13 cellular contexts compared by ENCODE assay signal in the genomic region with DNA sequence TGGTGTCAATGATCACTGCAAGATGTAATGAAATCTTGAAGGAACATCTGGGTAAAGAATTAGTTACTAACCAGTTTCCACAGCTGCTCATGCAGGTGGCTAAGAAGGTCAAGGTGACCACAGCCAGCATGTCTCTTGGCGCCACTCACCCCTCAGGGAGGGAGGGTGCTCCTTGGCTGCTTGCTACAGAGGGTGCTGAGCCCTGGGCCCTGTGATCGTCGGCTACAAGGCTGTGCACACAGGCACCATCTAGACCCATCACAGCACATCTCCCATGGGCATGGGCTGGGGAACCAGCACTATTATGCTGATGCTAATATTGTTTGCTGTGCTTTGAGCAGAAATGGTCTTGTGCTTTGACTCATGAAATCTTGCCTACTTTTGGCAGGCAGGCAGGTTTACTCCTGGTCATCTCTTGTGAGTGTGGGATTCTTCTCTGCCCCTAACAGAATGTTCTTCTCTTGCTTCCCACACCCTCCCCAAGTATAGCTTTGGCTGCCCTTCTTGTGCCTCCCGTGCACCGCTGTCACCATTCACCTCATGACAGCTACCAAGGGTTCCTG. TPM values are rescaled to one million over a fixed set of nuclear protein-coding genes. Genes with fewer than 3 reads are reported as not detected.
DNase-seq lines count a peak whose midpoint lies in the region; ATAC-seq and TF ChIP-seq lines count a peak whose summit lies in the region.
"Had no signal": no experiment of that assay in that cellular context is flagged by ENCODE, and none has a peak within 500 bp of the region (broad histone marks: within the 10 kb centered on the region; RNA-seq: fewer than 3 reads in every experiment).

No MANE protein-coding gene starts in this region.

- H3K27me3 ChIP-seq in dorsolateral prefrontal cortex = no peaks in the 10 kb centered on the region
- H3K27me3 ChIP-seq in psoas muscle (ENCODE audit: insufficient read depth in 3 of 3, low read length in 2 of 3) = no peaks in the 10 kb centered on the region
- H3K27me3 ChIP-seq: spleen had no signal

- 23 to 36% (median 24%) methylated on average over 5 of the region's 5 CpGs for WGBS in psoas muscle, 3 donors

- DNase-seq in dorsolateral prefrontal cortex = peak in 2 of 10 donors; percentile 34 to 36
- peak; percentile 47 to 83 for DNase-seq in psoas muscle
- no peak for DNase-seq in SK-N-DZ (ENCODE audit: low spot score)
- no peak for DNase-seq in activated CD4-positive, alpha-beta T cell treated with anti-CD3 and anti-CD28 coated beads, Interleukin-2, amount 50 U/mL, for 4 hours
- DNase-seq in GF-D8 (lab: John Stamatoyannopoulos, UW) = no peak
- DNase-seq: GDM1, naive B cell, NCI-H2081 treated with DMSO at 0.1 percent for 48 hours, spleen, T1000 had no signal

- intact Hi-C loops in dorsolateral prefrontal cortex (cut with DNase I) = no loop called here
- intact Hi-C loops in psoas muscle (cut with DNase I) = no loop called here

- peak; percentile 82 for ATAC-seq in HG03108 (IDR thresholded peaks at IDR 0.05; ENCODE audit: unreplicated experiment)
- peak; percentile 79 to 93 (median 92) for ATAC-seq in psoas muscle
- no peak for ATAC-seq in HG03442 (IDR thresholded peaks at IDR 0.05; ENCODE audit: unreplicated experiment)

- TF ChIP-seq CTCF in dorsolateral prefrontal cortex (IDR thresholded peaks at IDR 0.05 in 54 of 56, conservative IDR thresholded peaks at IDR 0.05 in 2 of 56; ENCODE audit: low read depth in 1 of 56, partially characterized antibody in 56 of 56) (no peak), psoas muscle (IDR thresholded peaks at IDR 0.05) (no peak)

- H3K4me3 ChIP-seq in dorsolateral prefrontal cortex (no peak overlapping the region), psoas muscle (no peak overlapping the region)
- H3K4me3 ChIP-seq: spleen had no signal

- H3K4me1 ChIP-seq in psoas muscle = peaks cover 49% of the 10 kb centered on the region

- TF ChIP-seq POLR2A in GM19193 (IDR thresholded peaks at IDR 0.05; ENCODE audit: extremely low read depth, insufficient read depth, insufficient read length) = peak; percentile 49

- no peaks in the 10 kb centered on the region for H3K9me3 ChIP-seq in psoas muscle
- H3K9me3 ChIP-seq: spleen had no signal

- H3K27ac ChIP-seq in dorsolateral prefrontal cortex = peak overlapping the region in 42 of 59 donors; percentile 1 to 79 (median 52)
- H3K27ac ChIP-seq in psoas muscle = peak overlapping the region; percentile 80

- H3K36me3 ChIP-seq in psoas muscle (ENCODE audit: insufficient read depth in 1 of 2, low read depth in 1 of 2) = peaks cover 2 to 34% of the 10 kb centered on the region in 2 donors

RNA-seq across cellular contexts. Expression of gene TXNDC11, which starts 36.4 kb away (rescaled TPM):
- 10 to 100 TPM; 16.0 to 38.5 (median 26.0) TPM for total RNA-seq in dorsolateral prefrontal cortex
- 10 to 100 TPM; 21.3 to 37.2 (median 33.5) TPM for total RNA-seq in psoas muscle
- 10 to 100 TPM; 38.8 to 49.1 (median 40.5) TPM for polyA plus RNA-seq in psoas muscle
- 14.1 and 17.7 TPM in 2 replicates for polyA plus RNA-seq in SK-N-DZ (2014; cell fraction: cytosol; rRNA removed)
- polyA plus RNA-seq in SK-N-DZ (2014; cell fraction: nucleus; rRNA removed) = 12.7 and 12.9 TPM in 2 replicates

RNA-seq across cellular contexts. Expression of gene SNN, which starts 38.0 kb away (rescaled TPM):
- total RNA-seq in dorsolateral prefrontal cortex (100 to 1,000 TPM in 118 of 120 experiments, 10 to 100 TPM in 2; 90.3 to 278 (median 166) TPM), psoas muscle (100 to 1,000 TPM in 2 of 4 donors, 10 to 100 TPM in 2; 30.3 to 113 (median 83.8) TPM)
- polyA plus RNA-seq in psoas muscle = 100 to 1,000 TPM in 2 of 3 donors, 10 to 100 TPM in 1; 56.9 to 152 (median 107) TPM
- polyA plus RNA-seq in SK-N-DZ (2014; cell fraction: cytosol; rRNA removed) = 51.8 and 56.7 TPM in 2 replicates
- polyA plus RNA-seq in SK-N-DZ (2014; cell fraction: nucleus; rRNA removed) = 21.1 and 27.0 TPM in 2 replicates

Comparison
In these comparisons a context has a peak if more than half of its experiments do, and no peak if none do; other contexts are left out.
1. DNase-seq: peak in psoas muscle (2 of 2); none in SK-N-DZ (single experiment), activated CD4-positive, alpha-beta T cell treated with anti-CD3 and anti-CD28 coated beads, Interleukin-2, amount 50 U/mL, for 4 hours (0 of 2) and GF-D8 (single experiment).